Comparison of ENCODE assay signal across 7 cellular contexts in the genomic region with DNA sequence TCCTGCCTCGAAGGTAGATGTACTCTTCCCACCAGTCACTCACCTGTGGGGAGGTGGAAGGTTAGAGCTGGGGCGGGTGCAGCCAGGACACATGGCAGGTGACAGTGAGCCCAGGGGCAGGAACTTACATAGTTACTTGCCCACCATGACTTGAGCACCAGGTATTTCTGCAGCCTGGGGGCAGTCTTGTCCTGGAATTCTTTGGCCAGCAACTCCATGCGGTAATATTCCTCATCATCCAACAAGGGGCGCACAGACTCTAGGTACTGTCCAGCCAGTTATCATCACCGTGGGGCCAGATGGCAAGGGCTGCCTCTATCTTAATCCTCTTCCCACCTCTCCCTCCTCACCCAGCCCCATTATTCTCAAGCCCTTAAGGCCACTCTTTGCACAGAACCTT. TPM values are rescaled to one million over a fixed set of nuclear protein-coding genes. Genes with fewer than 3 reads are reported as not detected.
A peak's percentile ranks its signal among the peaks of the same experiment; 100 is the strongest.
DNase-seq lines count a peak whose midpoint lies in the region; ATAC-seq, FAIRE-seq and TF ChIP-seq lines count a peak whose summit lies in the region.

No MANE protein-coding gene starts in this region.

- H3K27ac Mint-ChIP-seq in nephron progenitor cell, result no peak overlapping the region

- ATAC-seq in HG02970 (IDR thresholded peaks at IDR 0.05; ENCODE audit: low FRiP score, unreplicated experiment), result no peak

- no peak overlapping the region for H3K4me3 ChIP-seq in bronchial epithelial cell (ENCODE audit: low read depth, low read length)

- no peak for FAIRE-seq in bronchial epithelial cell (lab: Jason Lieb, UNC)

- no peak overlapping the region for H3K4me3 Mint-ChIP-seq in nephron progenitor cell

- no peaks in the 10 kb centered on the region for H3K9me3 Mint-ChIP-seq in nephron progenitor cell

- peaks cover 6% of the 10 kb centered on the region for H3K36me3 ChIP-seq in bronchial epithelial cell (ENCODE audit: control insufficient read depth, insufficient read depth, low read length)

- H3K36me3 Mint-ChIP-seq in nephron progenitor cell (ENCODE audit: low read depth), result peaks cover 17% of the 10 kb centered on the region

- no peaks in the 10 kb centered on the region for H3K27me3 ChIP-seq in bronchial epithelial cell (ENCODE audit: control insufficient read depth, insufficient read depth, low read length)

- peaks cover 18% of the 10 kb centered on the region for H3K4me1 Mint-ChIP-seq in nephron progenitor cell

- TF ChIP-seq CTCF in bronchial epithelial cell (IDR thresholded peaks at IDR 0.05; ENCODE audit: insufficient read depth, low read length, severe bottlenecking), result peak; percentile 38
- TF ChIP-seq CTCF in nephron progenitor cell (IDR thresholded peaks at IDR 0.05), result peak; percentile 36
- TF ChIP-seq CTCF in GM10266 (IDR thresholded peaks at IDR 0.05; ENCODE audit: control insufficient read depth, insufficient read depth, low read depth, missing control alignments), result no peak

- no peaks in the 10 kb centered on the region for H3K27me3 Mint-ChIP-seq in nephron progenitor cell (ENCODE audit: low read depth, poor library complexity)

- DNase-seq in ELR (ENCODE audit: low read depth) (peak; percentile 75), NCI-H460 (ENCODE audit: extremely low read depth, low read depth) (peak; percentile 41), bronchial epithelial cell (ENCODE audit: low read depth) (peak; percentile 51), nephron progenitor cell (peak; percentile 20), GM10266 (ENCODE audit: extremely low spot score) (no peak), NCI-H1105 (lab: John Stamatoyannopoulos, UW) (no peak)

RNA-seq across cellular contexts. Expression of gene CPT1B, which starts 2.2 kb away (rescaled TPM):
- 9.6 and 9.8 TPM in 2 replicates for total RNA-seq in NCI-H460 (2014; rRNA removed; shearing (Covaris generic))
- 17.2 and 25.9 TPM in 2 replicates for polyA plus RNA-seq in NCI-H460 (2014; cell fraction: nucleus; rRNA removed)
- total RNA-seq in bronchial epithelial cell, result 3.4 and 8.2 TPM in 2 replicates

RNA-seq across cellular contexts. Expression of gene CHKB, which starts 6.6 kb away (rescaled TPM):
- 16.1 and 21.0 TPM in 2 replicates for total RNA-seq in NCI-H460 (2014; rRNA removed; shearing (Covaris generic))
- 59.6 and 63.0 TPM in 2 replicates for polyA plus RNA-seq in NCI-H460 (2014; cell fraction: nucleus; rRNA removed)
- 27.6 and 34.3 TPM in 2 replicates for total RNA-seq in bronchial epithelial cell

RNA-seq across cellular contexts. Expression of gene SYCE3, which starts 13.4 kb away (rescaled TPM):
- total RNA-seq in NCI-H460 (2014; rRNA removed; shearing (Covaris generic)), result 0.50 TPM in 1 of 2 replicates, not detected in the other
- polyA plus RNA-seq in NCI-H460 (2014; cell fraction: nucleus; rRNA removed), result not detected in 2 replicates
- total RNA-seq in bronchial epithelial cell, result 0.51 and 0.79 TPM in 2 replicates

RNA-seq across cellular contexts. Expression of gene MAPK8IP2, which starts 24.5 kb away (rescaled TPM):
- 0.06 and 0.15 TPM in 2 replicates for total RNA-seq in NCI-H460 (2014; rRNA removed; shearing (Covaris generic))
- polyA plus RNA-seq in NCI-H460 (2014; cell fraction: nucleus; rRNA removed), result 0.42 TPM in 1 of 2 replicates, not detected in the other
- 0.53 and 0.77 TPM in 2 replicates for total RNA-seq in bronchial epithelial cell

RNA-seq across cellular contexts. Expression of gene KLHDC7B, which starts 30.4 kb away (rescaled TPM):
- total RNA-seq in NCI-H460 (2014; rRNA removed; shearing (Covaris generic)), result 1.6 and 2.1 TPM in 2 replicates
- 0.24 and 2.2 TPM in 2 replicates for polyA plus RNA-seq in NCI-H460 (2014; cell fraction: nucleus; rRNA removed)
- 0.26 TPM in 2 replicates for total RNA-seq in bronchial epithelial cell

Comparison
In these comparisons a context has a peak if more than half of its experiments do, and no peak if none do; other contexts are left out.
1. DNase-seq: peak in ELR (single experiment), NCI-H460 (single experiment), bronchial epithelial cell (single experiment) and nephron progenitor cell (single experiment); none in GM10266 (single experiment) and NCI-H1105 (single experiment).